In genomic region chr10:132538031-132538789, GRCh38 we compare ENCODE assay signal across 8 cellular contexts. TPM values are rescaled to one million over a fixed set of nuclear protein-coding genes. Genes with fewer than 3 reads are reported as not detected.
DNase-seq lines count a peak whose midpoint lies in the region; ATAC-seq, FAIRE-seq and TF ChIP-seq lines count a peak whose summit lies in the region.

No MANE protein-coding gene starts in this region.

- H3K9me3 Mint-ChIP-seq in astrocyte (ENCODE audit: unreplicated experiment) (no peaks in the 10 kb centered on the region), immature natural killer cell (no peaks in the 10 kb centered on the region)
- no peaks in the 10 kb centered on the region for H3K9me3 Mint-ChIP-seq in stimulated activated naive CD8-positive, alpha-beta T cell treated with anti-CD3 and anti-CD28 coated beads, Interleukin-15, amount 100 ng/mL, for 72 hours

- BruUV-seq in A673 (replicated peaks; lab: Mats Ljungman, UMichigan), result no TSS peak

- peak overlapping the region; percentile 94 for H3K4me3 Mint-ChIP-seq in astrocyte (ENCODE audit: unreplicated experiment)
- H3K4me3 Mint-ChIP-seq in immature natural killer cell, result peak overlapping the region; percentile 85 to 91 (median 89)
- H3K4me3 Mint-ChIP-seq in stimulated activated naive CD8-positive, alpha-beta T cell treated with anti-CD3 and anti-CD28 coated beads, Interleukin-15, amount 100 ng/mL, for 72 hours, result peak overlapping the region; percentile 95 to 99

- H3K27me3 ChIP-seq in A673 (replicated peaks; ENCODE audit: insufficient read depth, low read depth, low read length, poor library complexity) (no peaks in the 10 kb centered on the region), astrocyte (ENCODE audit: insufficient read depth, low read length) (no peaks in the 10 kb centered on the region)

- H3K9ac ChIP-seq in astrocyte (ENCODE audit: low read length), result peak overlapping the region; percentile 83

- peaks cover 50% of the 10 kb centered on the region for H4K20me1 ChIP-seq in astrocyte (ENCODE audit: insufficient read depth, low read length)

- H3K4me3 ChIP-seq in A673 (ENCODE audit: low read depth, low read length, poor library complexity, severe bottlenecking) (peak overlapping the region; percentile 59), HFF-Myc (replicated peaks; ENCODE audit: low read depth, low read length) (peak overlapping the region; percentile 67), astrocyte (ENCODE audit: insufficient read depth, low read depth, low read length) (peak overlapping the region; percentile 75)

- peaks cover 72% of the 10 kb centered on the region for H3K79me2 ChIP-seq in astrocyte (ENCODE audit: insufficient read depth, low read length)

- H3K4me1 ChIP-seq in A673 (ENCODE audit: insufficient read depth, low read length, poor library complexity, severe bottlenecking), result peaks cover 4% of the 10 kb centered on the region
- H3K4me1 ChIP-seq in astrocyte (ENCODE audit: insufficient read depth, low read length), result peaks cover 73% of the 10 kb centered on the region

- H3K9me3 ChIP-seq in A673 (ENCODE audit: low read depth, low read length, poor library complexity, severe bottlenecking) (no peaks in the 10 kb centered on the region), astrocyte (ENCODE audit: insufficient read depth, low read depth, low read length) (no peaks in the 10 kb centered on the region)

- ATAC-seq in stimulated activated naive CD8-positive, alpha-beta T cell treated with anti-CD3 and anti-CD28 coated beads, Interleukin-15, amount 100 ng/mL, for 72 hours, result no peak

- H3K27ac ChIP-seq in A673 (ENCODE audit: low read depth, low read length, poor library complexity, severe bottlenecking) (peak overlapping the region; percentile 48), astrocyte (ENCODE audit: low read depth, low read length) (peak overlapping the region; percentile 52)

- H2AFZ ChIP-seq in astrocyte (ENCODE audit: low read depth, low read length), result no peak overlapping the region

- peak overlapping the region; percentile 92 for H3K4me2 ChIP-seq in astrocyte (ENCODE audit: low read length)

- POLR2A ChIA-PET in A673 (lab: Charles Lee; ENCODE audit: low non-redundant PET), result no interaction called here

- CTCF ChIA-PET in A673 (lab: Charles Lee), result no interaction called here

- intact Hi-C loops in A673 (cut with micrococcal nuclease; ENCODE audit: unreplicated experiment), result no loop called here

- H3K36me3 ChIP-seq in A673 (ENCODE audit: insufficient read depth, low read length, poor library complexity, severe bottlenecking) (no peaks in the 10 kb centered on the region), astrocyte (ENCODE audit: insufficient read depth, low read length) (no peaks in the 10 kb centered on the region)

- DNase-seq in A673 (ENCODE audit: low spot score) (no peak), HFF-Myc (ENCODE audit: extremely low read depth, low read depth) (no peak), astrocyte (ENCODE audit: low read depth) (no peak), immature natural killer cell (no peak), DMS153 (lab: John Stamatoyannopoulos, UW) (no peak), NCI-H1105 treated with DMSO at 0.1 percent for 48 hours (lab: John Stamatoyannopoulos, UW) (no peak), mucosa of gallbladder (ENCODE audit: low spot score) (no peak)
- DNase-seq in stimulated activated naive CD8-positive, alpha-beta T cell treated with anti-CD3 and anti-CD28 coated beads, Interleukin-15, amount 100 ng/mL, for 72 hours, result no peak

- FAIRE-seq in astrocyte (lab: Jason Lieb, UNC), result no peak

- no peak for TF ChIP-seq CTCF in A673 (conservative IDR thresholded peaks at IDR 0.05; ENCODE audit: low read depth, low read length)
- TF ChIP-seq CTCF in HFF-Myc (IDR thresholded peaks at IDR 0.05; ENCODE audit: low read depth, low read length, missing control alignments), result no peak
- TF ChIP-seq CTCF in astrocyte (IDR thresholded peaks at IDR 0.05; ENCODE audit: insufficient read depth, low read depth, low read length), result no peak

- peak overlapping the region; percentile 77 for H3K27ac Mint-ChIP-seq in astrocyte (ENCODE audit: unreplicated experiment)
- peak overlapping the region; percentile 62 to 89 (median 86) for H3K27ac Mint-ChIP-seq in immature natural killer cell
- peak overlapping the region; percentile 66 to 88 for H3K27ac Mint-ChIP-seq in stimulated activated naive CD8-positive, alpha-beta T cell treated with anti-CD3 and anti-CD28 coated beads, Interleukin-15, amount 100 ng/mL, for 72 hours

- H3K4me1 Mint-ChIP-seq in astrocyte (ENCODE audit: low read depth, unreplicated experiment) (peaks cover 56% of the 10 kb centered on the region), immature natural killer cell (peaks cover 38 to 46% of the 10 kb centered on the region in 2 donors)
- H3K4me1 Mint-ChIP-seq in stimulated activated naive CD8-positive, alpha-beta T cell treated with anti-CD3 and anti-CD28 coated beads, Interleukin-15, amount 100 ng/mL, for 72 hours, result peaks cover 72% of the 10 kb centered on the region

- peaks cover 2% of the 10 kb centered on the region for H3K36me3 Mint-ChIP-seq in astrocyte (ENCODE audit: low read depth, unreplicated experiment)
- peaks cover 0 to 4% (median 0%) of the 10 kb centered on the region in 3 donors for H3K36me3 Mint-ChIP-seq in immature natural killer cell

- H3K27me3 Mint-ChIP-seq in astrocyte (ENCODE audit: low read depth, unreplicated experiment) (peaks cover 4% of the 10 kb centered on the region), immature natural killer cell (ENCODE audit: low read depth in 3 of 3) (peaks cover 2 to 12% (median 4%) of the 10 kb centered on the region in 3 donors)
- H3K27me3 Mint-ChIP-seq in stimulated activated naive CD8-positive, alpha-beta T cell treated with anti-CD3 and anti-CD28 coated beads, Interleukin-15, amount 100 ng/mL, for 72 hours, result no peaks in the 10 kb centered on the region

RNA-seq across cellular contexts. Expression of gene INPP5A, which starts 0.6 kb away (rescaled TPM):
- total RNA-seq in A673 (2021) (21.2 and 21.8 TPM in 2 replicates), astrocyte (29.2 and 39.1 TPM in 2 replicates), mucosa of gallbladder (44.4 TPM)
- 1 to 10 TPM in 1 of 3 donors, under 1 TPM in 2; 0.30 to 1.7 (median 0.48) TPM for polyA plus RNA-seq in immature natural killer cell
